In the genomic region with DNA sequence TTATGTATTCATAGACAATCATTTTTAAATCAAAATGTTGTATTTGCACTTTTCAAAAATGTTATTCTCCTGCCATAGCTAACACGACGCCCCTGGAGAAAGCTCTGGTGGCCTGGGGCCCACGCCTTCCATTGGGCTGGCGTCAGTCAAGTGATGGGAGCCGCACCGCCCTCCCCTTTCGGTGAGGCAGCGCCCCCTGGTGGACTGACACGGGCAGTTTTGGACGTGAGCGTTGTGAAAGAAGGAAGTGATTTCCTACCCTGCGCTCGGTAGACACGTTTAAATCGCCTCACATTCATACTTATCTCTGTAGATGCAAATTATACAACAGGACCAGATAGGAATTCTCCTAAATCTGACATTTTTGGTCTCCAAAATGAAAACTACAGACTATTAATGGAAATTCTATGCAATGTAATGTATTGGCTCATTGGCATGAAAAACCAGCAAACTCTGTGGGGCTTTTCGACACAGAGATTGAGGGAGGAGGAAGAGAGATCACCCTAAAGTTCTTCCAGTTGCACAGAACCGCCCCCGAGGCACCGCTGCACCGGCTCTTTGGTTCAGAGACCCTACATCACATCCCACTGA, we compare ENCODE assay signal across 9 cellular contexts.
DNase-seq lines count a peak whose midpoint lies in the region; ATAC-seq and TF ChIP-seq lines count a peak whose summit lies in the region.
"Had no signal": no experiment of that assay in that cellular context is flagged by ENCODE, and none has a peak within 500 bp of the region (broad histone marks: within the 10 kb centered on the region; RNA-seq: fewer than 3 reads in every experiment).

No MANE protein-coding gene starts in this region.

- H3K36me3 ChIP-seq in mammary epithelial cell (ENCODE audit: insufficient read depth, low read length) = no peaks in the 10 kb centered on the region
- H3K36me3 ChIP-seq in lung (ENCODE audit: control insufficient read depth in 2 of 2, insufficient read depth in 2 of 2, low read length in 2 of 2) = no peaks in the 10 kb centered on the region
- no peaks in the 10 kb centered on the region for H3K36me3 ChIP-seq in stomach

- intact Hi-C loops in Calu3 (cut with micrococcal nuclease; ENCODE audit: unreplicated experiment) = no loop called here
- intact Hi-C loops in mammary epithelial cell (cut with micrococcal nuclease) = loop anchor here (10.0 kb wide), 1 partner anchor 521 kb away; no protein-coding TSS in a partner anchor
- intact Hi-C loops in stomach (cut with DNase I; ENCODE audit: low total_unique reads) = no loop called here

- H3K4me3 Mint-ChIP-seq in Calu3 (ENCODE audit: low read depth, unreplicated experiment) = no peak overlapping the region
- H3K4me3 Mint-ChIP-seq: T-cell had no signal

- no TSS peak for BruUV-seq in Calu3 (replicated peaks; lab: Mats Ljungman, UMichigan)
- no TSS peak for BruUV-seq in mammary epithelial cell (replicated peaks; lab: Mats Ljungman, UMichigan)

- no peaks in the 10 kb centered on the region for H3K27me3 ChIP-seq in mammary epithelial cell (ENCODE audit: insufficient read depth, low read length)
- no peaks in the 10 kb centered on the region for H3K27me3 ChIP-seq in lung (ENCODE audit: control insufficient read depth, insufficient read depth)
- H3K27me3 ChIP-seq in stomach = no peaks in the 10 kb centered on the region

- H3K9me3 ChIP-seq in mammary epithelial cell (replicated peaks; ENCODE audit: insufficient read depth, low read length) (peaks cover 10% of the 10 kb centered on the region), lung (ENCODE audit: control insufficient read depth in 2 of 2, insufficient read depth in 1 of 2, low read length in 1 of 2) (peaks cover 0 to 2% of the 10 kb centered on the region in 2 donors), stomach (no peaks in the 10 kb centered on the region)

- no peaks in the 10 kb centered on the region for H3K4me1 Mint-ChIP-seq in Calu3 (ENCODE audit: low read depth, unreplicated experiment)
- H3K4me1 Mint-ChIP-seq: T-cell had no signal

- in situ Hi-C loops in mammary epithelial cell (cut with MboI; ENCODE audit: low sequenced_read_pairs in 2 of 2) = no loop called here

- no peak overlapping the region for H3K9ac ChIP-seq in mammary epithelial cell (ENCODE audit: insufficient read depth, low read length)

- peaks cover 9% of the 10 kb centered on the region for H3K9me3 Mint-ChIP-seq in Calu3 (ENCODE audit: low read depth, unreplicated experiment)

- TF ChIP-seq CTCF in Calu3 (IDR thresholded peaks at IDR 0.05; ENCODE audit: unreplicated experiment) (peak; percentile 43), mammary epithelial cell (conservative IDR thresholded peaks at IDR 0.05 in 1 of 2, IDR thresholded peaks at IDR 0.05 in 1 of 2; ENCODE audit: extremely low read depth in 1 of 2, insufficient read depth in 1 of 2, low read depth in 1 of 2, low read length in 2 of 2) (peak; percentile 36 to 69), lung (IDR thresholded peaks at IDR 0.05; ENCODE audit: control extremely low read depth, extremely low read depth) (peak; percentile 35), stomach (IDR thresholded peaks at IDR 0.05) (peak in 5 of 7 experiments; percentile 24 to 82 (median 51))

- H2AFZ ChIP-seq in mammary epithelial cell (ENCODE audit: low read depth, low read length) = no peak overlapping the region

- H3K27ac Mint-ChIP-seq in Calu3 (ENCODE audit: unreplicated experiment) = no peak overlapping the region
- H3K27ac Mint-ChIP-seq: T-cell had no signal

- H3K4me1 ChIP-seq in mammary epithelial cell (ENCODE audit: insufficient read depth, low read length) (no peaks in the 10 kb centered on the region), lung (ENCODE audit: control insufficient read depth in 2 of 2, insufficient read depth in 2 of 2, low read length in 2 of 2) (peaks cover 0 to 2% of the 10 kb centered on the region in 2 donors), stomach (peaks cover 0 to 8% (median 3%) of the 10 kb centered on the region in 4 donors)

- TF ChIP-seq POLR2A in stomach (IDR thresholded peaks at IDR 0.05) = no peak

- H3K36me3 Mint-ChIP-seq in Calu3 (ENCODE audit: insufficient read depth, unreplicated experiment) = no peaks in the 10 kb centered on the region
- H3K36me3 Mint-ChIP-seq: T-cell had no signal

- no peaks in the 10 kb centered on the region for H3K27me3 Mint-ChIP-seq in Calu3 (ENCODE audit: unreplicated experiment)

- DNase-seq in Calu3 (peak; percentile 45), OCI-M1 (lab: John Stamatoyannopoulos, UW) (peak; percentile 85), mammary epithelial cell (peak; percentile 6), lung (ENCODE audit: low spot score) (peak; percentile 57), stomach (peak; percentile 68), HCEC 1CT (no peak)

- WGBS in mammary epithelial cell (ENCODE audit: low coverage, missing lambda C conversion rate) = 27% methylated on average over 15 of the region's 20 CpGs
- 15 to 18% methylated on average over 20 of the region's 20 CpGs for WGBS in lung, 2 donors
- WGBS in stomach, 5 donors = 17 to 28% (median 24%) methylated on average over 20 of the region's 20 CpGs

- no peak overlapping the region for H3K4me2 ChIP-seq in mammary epithelial cell (ENCODE audit: insufficient read depth, low read depth, low read length)

- no peaks in the 10 kb centered on the region for H3K79me2 ChIP-seq in mammary epithelial cell (ENCODE audit: insufficient read depth, low read length)

- ATAC-seq in GM19372 (IDR thresholded peaks at IDR 0.05; ENCODE audit: low read depth, unreplicated experiment) (peak; percentile 59), HG03460 (IDR thresholded peaks at IDR 0.05; ENCODE audit: unreplicated experiment) (peak; percentile 94), lung (ENCODE audit: insufficient read depth, low FRiP score) (no peak)
- ATAC-seq: T-cell had no signal

- dilution Hi-C loops in mammary epithelial cell (cut with HindIII; ENCODE audit: low sequenced_read_pairs) = no loop called here

- H3K27ac ChIP-seq in mammary epithelial cell (ENCODE audit: insufficient read depth, low read depth, low read length) (no peak overlapping the region), lung (ENCODE audit: low read depth in 1 of 2, low read length in 1 of 2) (no peak overlapping the region), stomach (no peak overlapping the region)

- H3K4me3 ChIP-seq in mammary epithelial cell (replicated peaks in 1 of 3; ENCODE audit: insufficient read depth in 1 of 3, low read depth in 2 of 3, low read length in 3 of 3) (no peak overlapping the region), lung (no peak overlapping the region), stomach (no peak overlapping the region)

- CTCF ChIA-PET in Calu3 (lab: Charles Lee) (interaction anchor here (0.6 kb wide), 1 partner anchor 1611 kb away, joined by 6 read pairs; no protein-coding TSS in a partner anchor), mammary epithelial cell (lab: Charles Lee; ENCODE audit: low non-redundant PET) (no interaction called here)

- TF ChIP-seq EP300 in stomach (IDR thresholded peaks at IDR 0.05) = no peak

- no peaks in the 10 kb centered on the region for H4K20me1 ChIP-seq in mammary epithelial cell (ENCODE audit: insufficient read depth, low read length)
